Comparison of ENCODE assay signal across 8 cellular contexts in genomic region chr18:50287028-50287440, GRCh38. TPM values are rescaled to one million over a fixed set of nuclear protein-coding genes. Genes with fewer than 3 reads are reported as not detected.
DNase-seq lines count a peak whose midpoint lies in the region; ATAC-seq and TF ChIP-seq lines count a peak whose summit lies in the region.

No MANE protein-coding gene starts in this region.

- H3K27me3 ChIP-seq in DOHH2 (ENCODE audit: control insufficient read depth, low read length) = no peaks in the 10 kb centered on the region
- no peaks in the 10 kb centered on the region for H3K27me3 ChIP-seq in NT2/D1 (ENCODE audit: insufficient read depth, insufficient read length)
- no peaks in the 10 kb centered on the region for H3K27me3 ChIP-seq in ectodermal cell (ENCODE audit: control insufficient read depth, insufficient read depth, low read length, poor library complexity, severe bottlenecking)
- H3K27me3 ChIP-seq in muscle layer of duodenum (ENCODE audit: low read depth, low read length) = no peaks in the 10 kb centered on the region

- H3K27ac ChIP-seq in DOHH2 (ENCODE audit: low read depth, low read length) = peak overlapping the region; percentile 35
- no peak overlapping the region for H3K27ac ChIP-seq in ectodermal cell (ENCODE audit: insufficient read depth, low read depth, low read length, poor library complexity, severe bottlenecking)
- H3K27ac ChIP-seq in muscle layer of duodenum (ENCODE audit: low read length) = peak overlapping the region; percentile 60

- 1 to 2% methylated on average over 27 of the region's 27 CpGs for WGBS in ectodermal cell, 2 experiments

- peaks cover 14% of the 10 kb centered on the region for H3K4me1 ChIP-seq in DOHH2 (ENCODE audit: control insufficient read depth, low read length)
- H3K4me1 ChIP-seq in NT2/D1 (ENCODE audit: insufficient read depth, insufficient read length) = peaks cover 4% of the 10 kb centered on the region
- H3K4me1 ChIP-seq in ectodermal cell (ENCODE audit: control insufficient read depth, insufficient read depth, low read length) = peaks cover 4% of the 10 kb centered on the region
- H3K4me1 ChIP-seq in muscle layer of duodenum (ENCODE audit: control insufficient read depth in 1 of 2, insufficient read depth in 2 of 2, low read length in 2 of 2) = peaks cover 0 to 16% of the 10 kb centered on the region in 2 donors

- H3K9ac ChIP-seq in NT2/D1 (ENCODE audit: insufficient read length, low read depth) = peak overlapping the region; percentile 93

- TF ChIP-seq CTCF in DOHH2 (IDR thresholded peaks at IDR 0.05; ENCODE audit: low read depth, low read length, poor library complexity, severe bottlenecking) = no peak

- H3F3A ChIP-seq in DOHH2 (ENCODE audit: control insufficient read depth, insufficient read depth) = 0 out of 2 replicates have a peak, but pooled peaks cover 2% of the 10 kb centered on the region

- H3K4me2 ChIP-seq in DOHH2 (ENCODE audit: low read length) = peak overlapping the region; percentile 89

- H3K9me2 ChIP-seq in DOHH2 (replicated peaks; ENCODE audit: control insufficient read depth, low read length) = no peaks in the 10 kb centered on the region

- H3K9me3 ChIP-seq in DOHH2 (ENCODE audit: control insufficient read depth, insufficient read depth, low read length) (no peaks in the 10 kb centered on the region), NT2/D1 (ENCODE audit: insufficient read depth, low read length) (no peaks in the 10 kb centered on the region), ectodermal cell (ENCODE audit: control insufficient read depth, low read length) (no peaks in the 10 kb centered on the region), muscle layer of duodenum (ENCODE audit: control insufficient read depth in 1 of 2, low read length in 2 of 2) (no peaks in the 10 kb centered on the region)

- H3K4me3 ChIP-seq in DOHH2 (ENCODE audit: low read length) = peak overlapping the region; percentile 99
- H3K4me3 ChIP-seq in NT2/D1 (ENCODE audit: insufficient read length, low read depth) = peak overlapping the region; percentile 92
- H3K4me3 ChIP-seq in ectodermal cell (ENCODE audit: insufficient read depth, low read depth, low read length) = peak overlapping the region; percentile 85
- peak overlapping the region; percentile 89 to 91 for H3K4me3 ChIP-seq in muscle layer of duodenum (ENCODE audit: low read depth in 1 of 2, low read length in 2 of 2)

- no peak for DNase-seq in NT2/D1 (ENCODE audit: low read depth, low spot score)
- DNase-seq in AG08395 (ENCODE audit: low spot score) = no peak

- peaks cover 8% of the 10 kb centered on the region; the same call in 1 of the 2 replicates for H4K20me1 ChIP-seq in DOHH2 (ENCODE audit: control insufficient read depth, insufficient read depth, low read depth, low read length)

- no peak for ATAC-seq in GM19467 (IDR thresholded peaks at IDR 0.05; ENCODE audit: unreplicated experiment)
- no peak for ATAC-seq in HG02852 (IDR thresholded peaks at IDR 0.05; ENCODE audit: unreplicated experiment)
- no peak for ATAC-seq in HG03280 (IDR thresholded peaks at IDR 0.05; ENCODE audit: unreplicated experiment)

- peaks cover 51% of the 10 kb centered on the region for H3K36me3 ChIP-seq in DOHH2 (ENCODE audit: control insufficient read depth, low read length)
- H3K36me3 ChIP-seq in NT2/D1 (ENCODE audit: insufficient read depth, insufficient read length, low read length) = peaks cover 43% of the 10 kb centered on the region
- H3K36me3 ChIP-seq in ectodermal cell (ENCODE audit: control insufficient read depth, insufficient read depth, low read length) = peaks cover 24% of the 10 kb centered on the region
- peaks cover 12 to 32% of the 10 kb centered on the region in 2 donors for H3K36me3 ChIP-seq in muscle layer of duodenum (ENCODE audit: control insufficient read depth in 1 of 2, insufficient read depth in 2 of 2, low read length in 2 of 2)

- H3K79me2 ChIP-seq in DOHH2 (ENCODE audit: control insufficient read depth, low read length) = peaks cover 28% of the 10 kb centered on the region

RNA-seq across cellular contexts. Expression of gene CXXC1, which starts 0.5 kb away (rescaled TPM):
- polyA plus RNA-seq in ectodermal cell (2013, experiment 1 of 4) = 84.3 TPM
- 70.9 TPM for polyA plus RNA-seq in ectodermal cell (2013, experiment 2 of 4)
- 64.5 TPM for polyA plus RNA-seq in ectodermal cell (2013, experiment 3 of 4)
- 69.9 TPM for polyA plus RNA-seq in ectodermal cell (2013, experiment 4 of 4)

RNA-seq across cellular contexts. Expression of gene MBD1, which starts 5.7 kb away (rescaled TPM):
- 54.7 TPM for polyA plus RNA-seq in ectodermal cell (2013, experiment 1 of 4)
- polyA plus RNA-seq in ectodermal cell (2013, experiment 2 of 4) = 57.6 TPM
- polyA plus RNA-seq in ectodermal cell (2013, experiment 3 of 4) = 44.4 TPM
- polyA plus RNA-seq in ectodermal cell (2013, experiment 4 of 4) = 49.9 TPM

RNA-seq across cellular contexts. Expression of gene CFAP53, which starts 20.7 kb away (rescaled TPM):
- polyA plus RNA-seq in ectodermal cell (2013, experiment 1 of 4) = 1.3 TPM
- 0.89 TPM for polyA plus RNA-seq in ectodermal cell (2013, experiment 2 of 4)
- polyA plus RNA-seq in ectodermal cell (2013, experiment 3 of 4) = 0.91 TPM
- 1.1 TPM for polyA plus RNA-seq in ectodermal cell (2013, experiment 4 of 4)
